Comparison of ENCODE assay signal across 14 cellular contexts in the genomic region with DNA sequence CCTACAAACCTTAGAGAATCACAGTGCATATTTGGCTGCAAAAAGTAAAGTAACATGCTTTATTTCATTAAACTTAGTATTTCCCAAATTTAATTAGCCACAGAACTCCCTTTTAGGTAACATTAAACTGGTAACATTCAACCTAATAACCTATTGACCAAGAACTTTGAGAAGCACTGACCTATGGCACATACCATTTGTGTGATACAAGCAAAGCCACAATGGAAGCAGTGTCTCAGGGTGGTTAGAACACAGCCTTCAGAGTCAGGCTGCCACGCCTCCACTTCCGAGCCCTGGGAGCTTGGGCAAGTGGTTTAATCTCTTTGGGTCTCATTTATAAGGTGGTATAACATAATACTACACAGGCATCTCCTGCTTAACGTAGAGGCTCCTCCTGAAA.
"Had no signal": no experiment of that assay in that cellular context is flagged by ENCODE, and none has a peak within 500 bp of the region (broad histone marks: within the 10 kb centered on the region; RNA-seq: fewer than 3 reads in every experiment).

No MANE protein-coding gene starts in this region.

- H3K9me3 ChIP-seq: ascending aorta, tibial artery, vagina had no signal

- ATAC-seq: activated CD4-positive, alpha-beta T cell treated with anti-CD3 and anti-CD28 coated beads for 36 hours; activated CD8-positive, alpha-beta T cell treated with anti-CD3 and anti-CD28 coated beads, Interleukin-2, amount 10 ng/mL, durations not matched to agents 7 days and 5 days; natural killer cell treated with Interleukin-12 subunit alpha and Interleukin-12 subunit beta and Interleukin-15 and Interleukin-18, amount 100 ng/mL, for 72 hours had no signal

- H3K27ac ChIP-seq: ascending aorta, tibial artery, vagina had no signal

- H3K4me3 ChIP-seq: ascending aorta, tibial artery, vagina had no signal

- H3K36me3 ChIP-seq: ascending aorta, tibial artery, vagina had no signal

- DNase-seq: activated CD4-positive, alpha-beta T cell treated with anti-CD3 and anti-CD28 coated beads for 36 hours; activated CD8-positive, alpha-beta memory T cell treated with anti-CD3 and anti-CD28 coated beads, Interleukin-2, amount 50 U/mL, for 48 hours; activated CD8-positive, alpha-beta T cell treated with anti-CD3 and anti-CD28 coated beads, Interleukin-2, amount 10 ng/mL, durations not matched to agents 7 days and 5 days; activated naive CD4-positive, alpha-beta T cell; central memory CD4-positive, alpha-beta T cell; cortex of kidney; effector CD8-positive, alpha-beta T cell; hypothalamus; occipital lobe; T-helper 9 cell; tibial artery had no signal

- H3K4me1 ChIP-seq: ascending aorta, tibial artery, vagina had no signal

- H3K27me3 ChIP-seq: ascending aorta, tibial artery, vagina had no signal
